8 cellular contexts compared by ENCODE assay signal in the genomic region with DNA sequence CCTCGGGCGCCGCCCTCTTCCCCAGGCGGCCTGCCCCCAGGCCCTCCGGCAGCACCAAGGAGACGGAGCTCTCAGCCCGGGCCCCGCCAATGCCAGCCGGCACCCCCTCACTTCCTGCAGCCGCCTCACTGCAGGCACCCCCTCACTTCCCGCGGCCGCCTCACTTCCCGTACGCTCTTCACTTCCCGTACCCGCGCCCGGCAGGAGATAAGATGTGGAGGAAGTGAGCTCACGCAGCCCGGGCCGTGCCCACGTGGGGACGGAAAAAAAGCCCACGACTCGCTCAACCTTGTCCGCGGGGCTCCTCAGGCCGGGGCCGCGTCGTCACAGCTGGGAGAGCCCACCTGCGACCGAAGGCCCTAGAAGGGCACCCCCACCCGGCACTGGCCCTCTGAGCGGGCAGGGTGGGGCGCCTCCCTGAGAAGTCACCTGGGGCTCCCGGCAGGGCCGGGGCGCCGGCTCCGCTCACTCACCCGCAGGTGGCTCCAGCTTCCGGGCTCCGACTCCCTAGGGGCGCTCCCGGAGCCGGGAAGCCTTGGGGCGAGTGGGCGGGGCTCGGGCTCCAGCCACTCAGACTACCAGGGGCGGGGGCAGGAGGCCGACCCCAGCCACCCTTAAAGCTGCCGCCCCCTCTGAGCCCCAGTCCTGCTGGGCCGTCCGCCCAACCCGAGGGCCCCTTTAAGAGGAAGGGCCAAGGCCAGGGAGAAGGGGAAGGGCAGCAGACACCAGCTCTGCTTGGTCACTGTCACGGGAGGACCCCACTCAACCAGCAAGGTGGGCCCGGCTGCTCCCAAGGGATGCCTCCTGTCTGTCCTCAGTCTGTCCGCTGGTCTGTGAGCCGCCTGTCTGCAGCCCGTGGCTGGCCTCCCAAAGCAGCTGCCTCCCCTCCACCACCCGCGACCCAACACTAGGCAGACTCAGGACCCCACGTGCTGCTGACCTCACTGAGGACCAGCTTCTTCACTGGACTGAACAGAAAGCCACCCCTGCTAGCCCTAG. TPM values are rescaled to one million over a fixed set of nuclear protein-coding genes. Genes with fewer than 3 reads are reported as not detected.
DNase-seq lines count a peak whose midpoint lies in the region; ATAC-seq and TF ChIP-seq lines count a peak whose summit lies in the region.

No MANE protein-coding gene starts in this region.

- ATAC-seq in GM19397 (IDR thresholded peaks at IDR 0.05; ENCODE audit: unreplicated experiment) (peak; percentile 56), IMR-90 (ENCODE audit: low read depth) (peak; percentile 92)

- H3K4me1 ChIP-seq in IMR-90 (ENCODE audit: control insufficient read depth, insufficient read depth, low read length) (peaks cover 25% of the 10 kb centered on the region), neuronal stem cell (ENCODE audit: control insufficient read depth in 2 of 2, insufficient read depth in 1 of 2, low read depth in 1 of 2, low read length in 2 of 2) (peaks cover 11 to 23% of the 10 kb centered on the region in 2 donors), subcutaneous abdominal adipose tissue (ENCODE audit: control insufficient read depth in 5 of 5, insufficient read depth in 5 of 5, low read length in 5 of 5) (peaks cover 20 to 76% (median 60%) of the 10 kb centered on the region in 5 donors)

- POLR2A ChIA-PET in IMR-90 (lab: Charles Lee; ENCODE audit: unreplicated experiment), result interaction anchor here (0.6 kb wide), 2 partner anchors 17 to 85 kb away, joined by 3 to 6 read pairs; no protein-coding TSS in a partner anchor

- H2BK12ac ChIP-seq in neuronal stem cell (ENCODE audit: low read length), result no peak overlapping the region

- peak overlapping the region; percentile 76; the same call in 1 of the 2 replicates for H3K23ac ChIP-seq in IMR-90 (ENCODE audit: low read depth, low read length)
- peak overlapping the region; percentile 90 for H3K23ac ChIP-seq in neuronal stem cell (ENCODE audit: low read depth, low read length, poor library complexity)

- no peak for TF ChIP-seq CTCF in IMR-90 (conservative IDR thresholded peaks at IDR 0.05; ENCODE audit: low read depth, low read length)

- intact Hi-C loops in IMR-90 (cut with micrococcal nuclease), result loop anchor here (1.0 to 5.0 kb wide), 2 partner anchors 69 to 283 kb away; partner anchors contain the start of gene PATZ1

- H3K79me1 ChIP-seq in IMR-90 (ENCODE audit: low read depth in 1 of 2, low read length in 2 of 2), result peaks cover 36 to 90% of the 10 kb centered on the region in 2 experiments
- H3K79me1 ChIP-seq in neuronal stem cell (ENCODE audit: low read depth, low read length), result peaks cover 27% of the 10 kb centered on the region

- peak overlapping the region; percentile 93 for H2AFZ ChIP-seq in IMR-90 (replicated peaks; ENCODE audit: low read length, poor library complexity)
- H2AFZ ChIP-seq in neuronal stem cell (ENCODE audit: low read length), result peak overlapping the region; percentile 87

- H2BK120ac ChIP-seq in IMR-90 (ENCODE audit: low read depth, low read length) (peak overlapping the region; percentile 9; the same call in 1 of the 2 replicates), neuronal stem cell (ENCODE audit: low read depth, low read length) (peak overlapping the region; percentile 66)

- peak overlapping the region; percentile 78 for H3K14ac ChIP-seq in IMR-90 (replicated peaks; ENCODE audit: low read depth, low read length)
- peak overlapping the region; percentile 64 for H3K14ac ChIP-seq in neuronal stem cell (ENCODE audit: low read length)

- peak overlapping the region; percentile 78 for H3K4ac ChIP-seq in IMR-90 (ENCODE audit: low read depth, low read length)
- no peak overlapping the region for H3K4ac ChIP-seq in neuronal stem cell (ENCODE audit: low read length)

- H3K36me3 ChIP-seq in IMR-90 (ENCODE audit: control insufficient read depth, insufficient read depth, low read length), result peaks cover 9% of the 10 kb centered on the region
- peaks cover 6 to 12% of the 10 kb centered on the region in 2 donors for H3K36me3 ChIP-seq in neuronal stem cell (replicated peaks in 1 of 2; ENCODE audit: control insufficient read depth in 2 of 2, insufficient read depth in 2 of 2, low read length in 2 of 2)
- H3K36me3 ChIP-seq in subcutaneous abdominal adipose tissue (ENCODE audit: control insufficient read depth in 5 of 5, insufficient read depth in 5 of 5, low read length in 5 of 5), result peaks cover 0 to 20% (median 7%) of the 10 kb centered on the region in 5 donors

- peaks cover 29% of the 10 kb centered on the region for H3K9me1 ChIP-seq in IMR-90 (ENCODE audit: insufficient read depth, low read length)

- H4K8ac ChIP-seq in IMR-90 (ENCODE audit: low read depth in 2 of 2, low read length in 2 of 2) (peak overlapping the region; percentile 54 to 74; a peak in 3 of 4 replicates), neuronal stem cell (ENCODE audit: low read depth, low read length) (peak overlapping the region; percentile 76)

- peak overlapping the region; percentile 35; the same call in 1 of the 2 replicates for H3K56ac ChIP-seq in IMR-90 (ENCODE audit: extremely low read depth, insufficient read depth, low read length)

- H3K9me3 ChIP-seq in IMR-90 (ENCODE audit: control insufficient read depth, insufficient read depth, low read length) (no peaks in the 10 kb centered on the region), neuronal stem cell (replicated peaks in 1 of 2; ENCODE audit: control insufficient read depth in 2 of 2, insufficient read depth in 1 of 2, low read depth in 1 of 2, low read length in 2 of 2) (no peaks in the 10 kb centered on the region), subcutaneous abdominal adipose tissue (ENCODE audit: control insufficient read depth in 5 of 5, low read length in 5 of 5) (no peaks in the 10 kb centered on the region)

- BruUV-seq in IMR-90 (replicated peaks; lab: Mats Ljungman, UMichigan), result no TSS peak

- H2AK5ac ChIP-seq in IMR-90 (ENCODE audit: low read depth, low read length) (peak overlapping the region; percentile 77), neuronal stem cell (ENCODE audit: low read depth, low read length) (peak overlapping the region; percentile 76)

- H3K9ac ChIP-seq in IMR-90 (ENCODE audit: low read depth, low read length) (peak overlapping the region; percentile 82), neuronal stem cell (ENCODE audit: low read depth, low read length, poor library complexity) (peak overlapping the region; percentile 92), subcutaneous abdominal adipose tissue (ENCODE audit: low read length in 5 of 5) (peak overlapping the region; percentile 48 to 98 (median 90))

- in situ Hi-C loops in IMR-90 (cut with MboI; ENCODE audit: low sequenced_read_pairs), result loop anchor here (5.0 kb wide), 1 partner anchor 73 kb away; no protein-coding TSS in a partner anchor

- TF ChIP-seq RAD21 in IMR-90 (IDR thresholded peaks at IDR 0.05; ENCODE audit: low read length), result no peak

- H2BK15ac ChIP-seq in IMR-90 (ENCODE audit: low read depth, low read length) (peak overlapping the region; percentile 52; the same call in 1 of the 3 replicates), neuronal stem cell (ENCODE audit: low read length) (peak overlapping the region; percentile 73)

- peak overlapping the region; percentile 69 for H2BK5ac ChIP-seq in IMR-90 (ENCODE audit: low read depth, low read length, poor library complexity, severe bottlenecking)
- no peak overlapping the region for H2BK5ac ChIP-seq in neuronal stem cell (ENCODE audit: low read length)

- peak in 12 of 14 donors; percentile 55 to 92 (median 72) for DNase-seq in C1 segment of cervical spinal cord (lab: John Stamatoyannopoulos, UW)
- peak; percentile 74 for DNase-seq in IMR-90
- peak; percentile 81 for DNase-seq in SIG-M5 treated with dmso at 0.1 percent for 504 hours (lab: John Stamatoyannopoulos, UW; ENCODE audit: unreplicated experiment)
- peak; percentile 80 for DNase-seq in activated gamma-delta T cell treated with anti-CD3 and anti-CD28 coated beads, Interleukin-2, amount 50 U/mL, for 16 hours (ENCODE audit: low read depth)
- DNase-seq in foreskin melanocyte, result peak; percentile 71
- DNase-seq in neuronal stem cell (ENCODE audit: low spot score), result peak; percentile 64

- H3K18ac ChIP-seq in IMR-90 (ENCODE audit: low read depth, low read length) (peak overlapping the region; percentile 49; the same call in 1 of the 2 replicates), neuronal stem cell (ENCODE audit: low read length) (peak overlapping the region; percentile 91)

- no peaks in the 10 kb centered on the region for H3K27me3 ChIP-seq in IMR-90 (ENCODE audit: control insufficient read depth, insufficient read depth, low read length)
- no peaks in the 10 kb centered on the region for H3K27me3 ChIP-seq in neuronal stem cell (ENCODE audit: control insufficient read depth in 3 of 3, insufficient read depth in 3 of 3, low read depth in 1 of 3, low read length in 3 of 3)
- no peaks in the 10 kb centered on the region for H3K27me3 ChIP-seq in subcutaneous abdominal adipose tissue (ENCODE audit: control insufficient read depth in 5 of 5, insufficient read depth in 4 of 5, low read length in 5 of 5)

- WGBS in IMR-90 (ENCODE audit: extremely low coverage in 2 of 2, insufficient read length in 1 of 2), 2 experiments, result 1% methylated on average over 17 of the region's 65 CpGs; no CpG with 5 or more reads in 1 of the 2 experiments
- no CpG with 5 or more reads among the region's 65 CpGs for whole genome bisulfite sequencing in neuronal stem cell (ENCODE audit: extremely low coverage in 2 of 2, insufficient read length in 2 of 2, insufficient replicate concordance in 1 of 2), 2 donors

- H4K91ac ChIP-seq in IMR-90 (ENCODE audit: insufficient read depth, low read depth, low read length) (peak overlapping the region; percentile 54; the same call in 1 of the 2 replicates), neuronal stem cell (ENCODE audit: low read depth, low read length, poor library complexity) (no peak overlapping the region)

- TF ChIP-seq POLR2A in IMR-90 (IDR thresholded peaks at IDR 0.05; ENCODE audit: low read depth, low read length), result peak; percentile 81

- peak overlapping the region; percentile 78 for H3K27ac ChIP-seq in IMR-90 (ENCODE audit: insufficient read depth, low read length)
- H3K27ac ChIP-seq in neuronal stem cell (replicated peaks; ENCODE audit: low read length), result no peak overlapping the region
- H3K27ac ChIP-seq in subcutaneous abdominal adipose tissue (ENCODE audit: low read depth, low read length), result peak overlapping the region; percentile 94

- H3K4me2 ChIP-seq in IMR-90 (ENCODE audit: low read depth, low read length) (peak overlapping the region; percentile 94), neuronal stem cell (ENCODE audit: insufficient read depth, low read length, poor library complexity, severe bottlenecking) (peak overlapping the region; percentile 94)

- dilution Hi-C loops in IMR-90 (cut with HindIII; ENCODE audit: low sequenced_read_pairs, unreplicated experiment), result no loop called here

- H4K5ac ChIP-seq in IMR-90 (ENCODE audit: low read depth, low read length), result peak overlapping the region; percentile 28

- CTCF ChIA-PET in IMR-90 (lab: Yijun Ruan, JAX), result interaction anchor here (0.8 to 1.3 kb wide), 5 partner anchors 49 to 179 kb away, joined by 3 to 5 read pairs (median 3); no protein-coding TSS in a partner anchor

- H2BK20ac ChIP-seq in IMR-90 (ENCODE audit: low read depth, low read length), result no peak overlapping the region

- H3K4me3 ChIP-seq in IMR-90 (ENCODE audit: insufficient read depth, low read depth, low read length), result peak overlapping the region; percentile 69
- peak overlapping the region; percentile 69 to 84 for H3K4me3 ChIP-seq in neuronal stem cell (ENCODE audit: low read length in 2 of 2)
- peak overlapping the region; percentile 66 to 83 (median 78) for H3K4me3 ChIP-seq in subcutaneous abdominal adipose tissue (ENCODE audit: low read depth in 1 of 5, low read length in 5 of 5)

- H2AK9ac ChIP-seq in IMR-90 (replicated peaks; ENCODE audit: low read depth, low read length, poor library complexity), result peak overlapping the region; percentile 97

- H4K20me1 ChIP-seq in IMR-90 (ENCODE audit: insufficient read depth, low read length), result peaks cover 66% of the 10 kb centered on the region

RNA-seq across cellular contexts. Expression of gene PISD, which starts 31.4 kb away (rescaled TPM):
- 29.2 and 34.1 TPM in 2 replicates for total RNA-seq in IMR-90 (2012; rRNA removed)
- polyA plus RNA-seq in IMR-90 (2012; rRNA removed), result 48.8 and 52.2 TPM in 2 replicates
- 56.6 and 58.1 TPM in 2 replicates for polyA plus RNA-seq in IMR-90 (2012; cell fraction: cytosol; rRNA removed)
- polyA plus RNA-seq in IMR-90 (2012; cell fraction: nucleus; rRNA removed; ENCODE audit: low replicate concordance), result 159 and 173 TPM in 2 replicates
- polyA plus RNA-seq in neuronal stem cell (2013, experiment 1 of 2), result 18.6 TPM
- polyA plus RNA-seq in neuronal stem cell (2013, experiment 2 of 2), result 18.6 TPM
